In the genomic region with DNA sequence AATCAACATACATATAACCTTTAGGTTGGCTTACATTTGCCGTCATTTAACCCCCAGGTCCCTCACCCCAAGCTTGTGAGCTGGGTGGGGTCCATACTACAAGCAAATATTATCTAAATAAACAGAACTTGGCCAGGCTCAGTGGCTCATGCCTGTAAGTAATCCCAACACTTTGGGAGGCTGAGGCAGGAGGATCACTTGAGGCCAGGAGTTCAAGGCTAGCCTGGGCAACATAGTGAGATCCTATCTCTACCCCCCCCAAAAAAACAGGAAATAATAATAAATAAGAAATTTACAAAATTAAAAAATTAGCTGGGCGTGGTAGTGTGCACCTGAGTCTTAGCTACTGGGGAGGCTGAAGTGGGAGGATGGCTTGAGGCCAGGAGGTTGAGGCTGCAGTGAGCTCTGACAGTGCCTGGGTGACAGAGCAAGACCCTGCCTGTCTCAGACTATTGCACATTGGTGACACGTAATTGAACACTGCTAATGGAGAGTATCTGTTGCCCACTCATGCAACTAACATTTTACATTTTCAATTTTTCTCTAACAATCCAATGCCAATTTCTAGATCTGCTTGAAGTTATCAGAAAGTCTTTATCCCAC, we compare ENCODE assay signal across 12 cellular contexts. TPM values are rescaled to one million over a fixed set of nuclear protein-coding genes. Genes with fewer than 3 reads are reported as not detected.
DNase-seq lines count a peak whose midpoint lies in the region; ATAC-seq and TF ChIP-seq lines count a peak whose summit lies in the region.
"Had no signal": no experiment of that assay in that cellular context is flagged by ENCODE, and none has a peak within 500 bp of the region (broad histone marks: within the 10 kb centered on the region; RNA-seq: fewer than 3 reads in every experiment).

No MANE protein-coding gene starts in this region.

- CTCF ChIA-PET in PC-9 (lab: Charles Lee), result interaction anchor here (0.6 kb wide), 1 partner anchor 37 kb away, joined by 5 read pairs; no protein-coding TSS in a partner anchor

- H2AFZ ChIP-seq in PC-9, result no peak overlapping the region

- H3F3A ChIP-seq in PC-9 (ENCODE audit: insufficient read depth, low read depth), result peaks cover 58% of the 10 kb centered on the region

- H3K27ac ChIP-seq in PC-9 (peak overlapping the region; percentile 89), mesendoderm (ENCODE audit: low read depth, low read length) (no peak overlapping the region)

- peaks cover 3% of the 10 kb centered on the region for H3K27me3 Mint-ChIP-seq in endothelial cell (ENCODE audit: unreplicated experiment)
- no peaks in the 10 kb centered on the region for H3K27me3 Mint-ChIP-seq in stimulated activated memory B cell treated with anti-CD40 and anti-IgM and Interleukin-4, amounts not matched to agents 10 μg/mL and 1 μg/mL and 100 μg/mL, for 72 hours

- no CpG with 5 or more reads among the region's 3 CpGs for WGBS in mesendoderm (ENCODE audit: extremely low coverage, insufficient coverage, low lambda C conversion rate)

- no peaks in the 10 kb centered on the region for H3K9me3 ChIP-seq in PC-9 (ENCODE audit: insufficient read depth, low read depth)

- BruUV-seq in PC-9 (replicated peaks; lab: Mats Ljungman, UMichigan), result no TSS peak

- no peak overlapping the region for H4K8ac ChIP-seq in mesendoderm (ENCODE audit: low read depth, low read length)

- ATAC-seq in stimulated activated memory B cell treated with anti-CD40 and anti-IgM and Interleukin-4, amounts not matched to agents 10 μg/mL and 1 μg/mL and 100 μg/mL, for 72 hours, result no peak
- ATAC-seq: left ventricle myocardium superior had no signal

- no peaks in the 10 kb centered on the region for H4K20me1 ChIP-seq in PC-9 (ENCODE audit: insufficient read depth)

- no peak overlapping the region for H3K18ac ChIP-seq in mesendoderm (ENCODE audit: low read length)

- H2BK120ac ChIP-seq in mesendoderm (ENCODE audit: low read depth, low read length), result no peak overlapping the region

- no peak overlapping the region for H2BK15ac ChIP-seq in mesendoderm (replicated peaks; ENCODE audit: low read depth)

- H3K4ac ChIP-seq in mesendoderm (ENCODE audit: low read depth, low read length), result no peak overlapping the region

- no peak overlapping the region for H3K9ac ChIP-seq in mesendoderm (ENCODE audit: low read length)

- peaks cover 8% of the 10 kb centered on the region for H3K4me1 Mint-ChIP-seq in endothelial cell (ENCODE audit: unreplicated experiment)
- peaks cover 96% of the 10 kb centered on the region for H3K4me1 Mint-ChIP-seq in stimulated activated memory B cell treated with anti-CD40 and anti-IgM and Interleukin-4, amounts not matched to agents 10 μg/mL and 1 μg/mL and 100 μg/mL, for 72 hours

- H3K4me1 ChIP-seq in PC-9 (replicated peaks; ENCODE audit: insufficient read depth) (peaks cover 72% of the 10 kb centered on the region), mesendoderm (ENCODE audit: control insufficient read depth, low read depth, low read length) (no peaks in the 10 kb centered on the region)

- peaks cover 3% of the 10 kb centered on the region for H3K79me1 ChIP-seq in mesendoderm (ENCODE audit: low read length)

- no peaks in the 10 kb centered on the region for H3K9me2 ChIP-seq in PC-9 (ENCODE audit: insufficient read depth)

- no peak overlapping the region for H3K56ac ChIP-seq in mesendoderm (ENCODE audit: low read length)

- H3K36me3 ChIP-seq in PC-9 (ENCODE audit: low read depth) (no peaks in the 10 kb centered on the region), mesendoderm (ENCODE audit: control insufficient read depth, insufficient read depth, low read length) (no peaks in the 10 kb centered on the region)

- H3K79me2 ChIP-seq in PC-9 (ENCODE audit: low read depth) (peaks cover 71% of the 10 kb centered on the region), mesendoderm (ENCODE audit: control insufficient read depth, insufficient read depth, low read length) (no peaks in the 10 kb centered on the region)

- no peak overlapping the region for H4K5ac ChIP-seq in mesendoderm (ENCODE audit: low read length)

- intact Hi-C loops in PC-9 (cut with micrococcal nuclease; ENCODE audit: unreplicated experiment), result loop anchor here (1.0 kb wide), 1 partner anchor 32 kb away; no protein-coding TSS in a partner anchor

- H3K27me3 ChIP-seq in PC-9 (ENCODE audit: insufficient read depth, low read depth), result no peaks in the 10 kb centered on the region
- H3K27me3 ChIP-seq in mesendoderm (ENCODE audit: insufficient read depth, low read length, poor library complexity), result no peaks in the 10 kb centered on the region

- no peak overlapping the region for H3K4me3 Mint-ChIP-seq in endothelial cell (ENCODE audit: unreplicated experiment)
- H3K4me3 Mint-ChIP-seq in stimulated activated memory B cell treated with anti-CD40 and anti-IgM and Interleukin-4, amounts not matched to agents 10 μg/mL and 1 μg/mL and 100 μg/mL, for 72 hours, result peak overlapping the region; percentile 80

- H3K23ac ChIP-seq in mesendoderm (ENCODE audit: low read length), result no peak overlapping the region

- no peaks in the 10 kb centered on the region for H3K9me3 Mint-ChIP-seq in endothelial cell (ENCODE audit: unreplicated experiment)
- H3K9me3 Mint-ChIP-seq in stimulated activated memory B cell treated with anti-CD40 and anti-IgM and Interleukin-4, amounts not matched to agents 10 μg/mL and 1 μg/mL and 100 μg/mL, for 72 hours, result no peaks in the 10 kb centered on the region

- peak overlapping the region; percentile 69 for H3K4me3 ChIP-seq in GM12865 (ENCODE audit: low read depth, low read length)
- H3K4me3 ChIP-seq in PC-9, result no peak overlapping the region
- no peak overlapping the region for H3K4me3 ChIP-seq in mesendoderm (ENCODE audit: low read length)

- TF ChIP-seq CTCF in GM12865 (IDR thresholded peaks at IDR 0.05; ENCODE audit: insufficient read depth, low read depth, low read length, missing control alignments), result no peak
- no peak for TF ChIP-seq CTCF in PC-9 (conservative IDR thresholded peaks at IDR 0.05)
- TF ChIP-seq CTCF in endothelial cell (IDR thresholded peaks at IDR 0.05; ENCODE audit: unreplicated experiment), result no peak

- H3K4me2 ChIP-seq in PC-9 (peak overlapping the region; percentile 62), mesendoderm (ENCODE audit: low read length) (no peak overlapping the region)

- H3K27ac Mint-ChIP-seq in endothelial cell (ENCODE audit: unreplicated experiment), result peak overlapping the region; percentile 4
- peak overlapping the region; percentile 100 for H3K27ac Mint-ChIP-seq in stimulated activated memory B cell treated with anti-CD40 and anti-IgM and Interleukin-4, amounts not matched to agents 10 μg/mL and 1 μg/mL and 100 μg/mL, for 72 hours

- no peak for DNase-seq in GM12865 (ENCODE audit: low read depth)
- no peak for DNase-seq in PC-9
- DNase-seq in endothelial cell (ENCODE audit: low spot score), result no peak
- no peak for DNase-seq in DMS79 treated with DMSO at 0.1 percent for 48 hours (lab: John Stamatoyannopoulos, UW)
- DNase-seq in NCI-H1105 (lab: John Stamatoyannopoulos, UW), result no peak
- no peak for DNase-seq in mesendoderm
- DNase-seq: activated naive CD4-positive, alpha-beta T cell treated with anti-CD3 and anti-CD28 coated beads, Interleukin-2, amount 50 U/mL, for 16 hours; dermis blood vessel endothelial cell; DMS153; left ventricle myocardium superior; NCI-H187 had no signal

- no peak overlapping the region for H2BK5ac ChIP-seq in mesendoderm (ENCODE audit: low read length)

- no peak overlapping the region for H2AK5ac ChIP-seq in mesendoderm (ENCODE audit: low read length)

- POLR2A ChIA-PET in PC-9 (lab: Charles Lee; ENCODE audit: unreplicated experiment), result no interaction called here

- H3K36me3 Mint-ChIP-seq in endothelial cell (ENCODE audit: low read depth, unreplicated experiment), result no peaks in the 10 kb centered on the region
- peaks cover 39% of the 10 kb centered on the region for H3K36me3 Mint-ChIP-seq in stimulated activated memory B cell treated with anti-CD40 and anti-IgM and Interleukin-4, amounts not matched to agents 10 μg/mL and 1 μg/mL and 100 μg/mL, for 72 hours

RNA-seq across cellular contexts. Expression of a gene that starts 18.9 kb away (rescaled TPM):
- total RNA-seq in PC-9 (2021) (68.2 and 80.7 TPM in 2 replicates), endothelial cell (ENCODE audit: unreplicated experiment) (119 TPM)
- polyA plus RNA-seq in mesendoderm (2013, experiment 1 of 2), result 18.0 TPM
- polyA plus RNA-seq in mesendoderm (2013, experiment 2 of 2), result 18.4 TPM

RNA-seq across cellular contexts. Expression of a gene that starts 29.6 kb away (rescaled TPM):
- total RNA-seq in PC-9 (2021) (66.4 and 77.4 TPM in 2 replicates), endothelial cell (ENCODE audit: unreplicated experiment) (63.5 TPM)
- 16.4 TPM for polyA plus RNA-seq in mesendoderm (2013, experiment 1 of 2)
- 16.2 TPM for polyA plus RNA-seq in mesendoderm (2013, experiment 2 of 2)
